8 cellular contexts compared by ENCODE assay signal in genomic region chr3:23865595-23866396, GRCh38. TPM values are rescaled to one million over a fixed set of nuclear protein-coding genes. Genes with fewer than 3 reads are reported as not detected.
DNase-seq lines count a peak whose midpoint lies in the region; ATAC-seq lines count a peak whose summit lies in the region.

No MANE protein-coding gene starts in this region.

- WGBS in thymus, result 92% methylated on average over 6 of the region's 6 CpGs

- DNase-seq in NCI-H345 (lab: John Stamatoyannopoulos, UW) (peak; percentile 16), NCI-H345 treated with DMSO at 0.1 percent for 48 hours (lab: John Stamatoyannopoulos, UW; ENCODE audit: unreplicated experiment) (no peak), T-helper 17 cell (no peak), iPS-NIHi7 (ENCODE audit: extremely low spot score) (peak; percentile 61), NCI-H128 (lab: John Stamatoyannopoulos, UW; ENCODE audit: unreplicated experiment) (no peak), CD1c-positive myeloid dendritic cell (ENCODE audit: extremely low spot score) (no peak)

- no peaks in the 10 kb centered on the region for H3K27me3 Mint-ChIP-seq in T-helper 17 cell

- peaks cover 6% of the 10 kb centered on the region for H3K36me3 ChIP-seq in thymus (ENCODE audit: control insufficient read depth, insufficient read depth)

- ATAC-seq in HG03060 (IDR thresholded peaks at IDR 0.05; ENCODE audit: low read depth, unreplicated experiment) (peak; percentile 95), T-helper 17 cell (no peak)

- no peak overlapping the region for H3K4me3 Mint-ChIP-seq in T-helper 17 cell

- H3K9me3 ChIP-seq in T-helper 17 cell (ENCODE audit: control insufficient read depth, low read length, poor library complexity, severe bottlenecking) (no peaks in the 10 kb centered on the region), thymus (ENCODE audit: control insufficient read depth) (no peaks in the 10 kb centered on the region)

- H3K27ac ChIP-seq in thymus (ENCODE audit: low read depth), result peak overlapping the region; percentile 15

- peaks cover 15% of the 10 kb centered on the region for H3K4me1 ChIP-seq in thymus (ENCODE audit: control insufficient read depth, insufficient read depth, low read length)

- no peaks in the 10 kb centered on the region for H3K36me3 Mint-ChIP-seq in T-helper 17 cell (ENCODE audit: low read depth)

- H3K4me1 Mint-ChIP-seq in T-helper 17 cell, result peaks cover 38% of the 10 kb centered on the region

- H3K27me3 ChIP-seq in thymus (ENCODE audit: control insufficient read depth, insufficient read depth), result no peaks in the 10 kb centered on the region

- no peak overlapping the region for H3K4me3 ChIP-seq in thymus (ENCODE audit: low read length)

- peak overlapping the region; percentile 47 for H3K27ac Mint-ChIP-seq in T-helper 17 cell

RNA-seq across cellular contexts. Expression of gene NKIRAS1, which starts 51.0 kb away (rescaled TPM):
- 1 to 10 TPM; 2.6 to 2.7 TPM for total RNA-seq in T-helper 17 cell
- 9.7 TPM for polyA plus RNA-seq in thymus

RNA-seq across cellular contexts. Expression of gene RPL15, which starts 51.1 kb away (rescaled TPM):
- 1,000 to 10,000 TPM; 1,887 to 2,036 TPM for total RNA-seq in T-helper 17 cell
- 4,223 TPM for polyA plus RNA-seq in thymus

Comparison
In these comparisons a context has a peak if more than half of its experiments do, and no peak if none do; other contexts are left out.
1. DNase-seq: peak in NCI-H345 (single experiment) and iPS-NIHi7 (single experiment); none in NCI-H345 treated with DMSO at 0.1 percent for 48 hours (single experiment), T-helper 17 cell (0 of 3), NCI-H128 (single experiment) and CD1c-positive myeloid dendritic cell (single experiment).